ENCODE assay signal across 20 cellular contexts in the genomic region with DNA sequence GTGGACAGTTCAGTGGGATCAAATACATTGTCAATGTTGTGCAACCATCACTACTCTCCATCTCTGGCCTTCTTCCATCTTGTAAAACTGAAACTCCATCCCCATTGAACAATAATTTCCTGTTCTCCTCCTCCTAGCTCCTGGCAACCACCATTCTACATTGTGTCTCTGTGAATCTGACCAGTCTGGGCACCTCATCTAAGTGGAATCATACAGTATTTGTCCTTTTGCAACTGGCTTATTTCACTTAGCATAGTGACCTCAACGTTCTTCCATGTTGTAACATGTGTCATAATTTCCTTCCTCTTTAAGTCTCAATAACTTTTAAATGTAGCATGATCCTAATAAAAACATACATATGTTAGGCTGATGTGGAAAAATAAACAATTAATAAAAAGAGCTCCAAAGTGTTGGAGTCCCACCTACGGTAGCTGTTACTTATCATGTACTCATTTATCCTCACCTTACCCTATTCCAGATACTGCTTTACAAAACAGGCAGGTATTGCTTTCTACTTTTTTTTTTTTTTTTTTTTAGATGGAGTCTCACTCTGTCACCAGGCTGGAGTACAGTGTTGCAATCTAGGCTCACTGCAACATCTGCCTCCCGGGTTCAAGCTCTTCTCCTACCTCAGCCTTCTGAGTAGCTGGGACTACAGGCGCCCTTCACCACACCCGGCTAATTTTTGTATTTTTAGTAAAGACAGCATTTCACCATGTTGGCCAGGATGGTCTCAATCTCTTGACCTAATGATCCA.
A peak's percentile ranks its signal among the peaks of the same experiment; 100 is the strongest.
DNase-seq lines count a peak whose midpoint lies in the region; ATAC-seq, FAIRE-seq and TF ChIP-seq lines count a peak whose summit lies in the region.
"Had no signal": no experiment of that assay in that cellular context is flagged by ENCODE, and none has a peak within 500 bp of the region (broad histone marks: within the 10 kb centered on the region; RNA-seq: fewer than 3 reads in every experiment).

No MANE protein-coding gene starts in this region.

- H3K9ac ChIP-seq in GM23248 = no peak overlapping the region
- no peak overlapping the region for H3K9ac ChIP-seq in mesendoderm (ENCODE audit: low read length)

- no peak overlapping the region for H2BK5ac ChIP-seq in mesendoderm (ENCODE audit: low read length)

- H3K4me3 ChIP-seq in GM23248 (no peak overlapping the region), NB4 (ENCODE audit: low read depth, low read length) (peak overlapping the region; percentile 29), choroid plexus epithelial cell (ENCODE audit: low read depth, low read length) (no peak overlapping the region), mesendoderm (ENCODE audit: low read length) (no peak overlapping the region)
- no peak overlapping the region for H3K4me3 ChIP-seq in CD8-positive, alpha-beta T cell (ENCODE audit: low read depth, low read length)
- H3K4me3 ChIP-seq: ovary, Peyer's patch had no signal

- whole genome bisulfite sequencing in GM23248 (ENCODE audit: low coverage in 1 of 2, low lambda C conversion rate in 2 of 2, missing lambda C conversion rate in 2 of 2), 2 experiments = 93 to 95% methylated on average over 4 to 5 of the region's 5 CpGs
- WGBS in mesendoderm (ENCODE audit: extremely low coverage, insufficient coverage, low lambda C conversion rate) = no CpG with 5 or more reads among the region's 5 CpGs

- H3K9me3 ChIP-seq in GM23248 (ENCODE audit: low read depth) = no peaks in the 10 kb centered on the region
- no peaks in the 10 kb centered on the region for H3K9me3 ChIP-seq in CD8-positive, alpha-beta T cell (ENCODE audit: low read length)
- H3K9me3 ChIP-seq: ovary, Peyer's patch had no signal

- no peak overlapping the region for H2AK5ac ChIP-seq in mesendoderm (ENCODE audit: low read length)

- H3K79me1 ChIP-seq in mesendoderm (ENCODE audit: low read length) = no peaks in the 10 kb centered on the region

- no peak overlapping the region for H3K4me3 Mint-ChIP-seq in CD8-positive, alpha-beta T cell
- H3K4me3 Mint-ChIP-seq: activated naive CD8-positive, alpha-beta T cell; H9; T-helper 17 cell had no signal

- no peak overlapping the region for H3K23ac ChIP-seq in mesendoderm (ENCODE audit: low read length)

- H3K56ac ChIP-seq in mesendoderm (ENCODE audit: low read length) = no peak overlapping the region

- H3K4me1 Mint-ChIP-seq in CD8-positive, alpha-beta T cell (ENCODE audit: low read depth) = no peaks in the 10 kb centered on the region
- H3K4me1 Mint-ChIP-seq: H9, T-helper 17 cell had no signal

- H3F3A ChIP-seq in GM23248 (ENCODE audit: insufficient read depth) = no peaks in the 10 kb centered on the region

- H2AFZ ChIP-seq in GM23248 = no peak overlapping the region

- H3K9me2 ChIP-seq in GM23248 (ENCODE audit: insufficient read depth) = no peaks in the 10 kb centered on the region

- H3K27me3 ChIP-seq in GM23248 (replicated peaks; ENCODE audit: insufficient read depth) = no peaks in the 10 kb centered on the region
- H3K27me3 ChIP-seq in mesendoderm (ENCODE audit: insufficient read depth, low read length, poor library complexity) = no peaks in the 10 kb centered on the region
- no peaks in the 10 kb centered on the region for H3K27me3 ChIP-seq in CD8-positive, alpha-beta T cell (ENCODE audit: insufficient read depth, low read length)
- H3K27me3 ChIP-seq: brain microvascular endothelial cell, ovary, Peyer's patch had no signal

- no peak overlapping the region for H3K27ac Mint-ChIP-seq in CD8-positive, alpha-beta T cell
- H3K27ac Mint-ChIP-seq: activated naive CD8-positive, alpha-beta T cell; H9; T-helper 17 cell had no signal

- no peaks in the 10 kb centered on the region for H3K27me3 Mint-ChIP-seq in CD8-positive, alpha-beta T cell (ENCODE audit: low read depth)
- H3K27me3 Mint-ChIP-seq: activated naive CD8-positive, alpha-beta T cell; T-helper 17 cell had no signal

- peak overlapping the region; percentile 5 for H4K8ac ChIP-seq in mesendoderm (ENCODE audit: low read depth, low read length)

- no peaks in the 10 kb centered on the region for H3K36me3 Mint-ChIP-seq in CD8-positive, alpha-beta T cell

- no peak overlapping the region for H3K27ac ChIP-seq in GM23248
- H3K27ac ChIP-seq in mesendoderm (ENCODE audit: low read depth, low read length) = no peak overlapping the region
- H3K27ac ChIP-seq in CD8-positive, alpha-beta T cell (ENCODE audit: low read depth, low read length) = no peak overlapping the region
- H3K27ac ChIP-seq: brain microvascular endothelial cell, ovary, Peyer's patch had no signal

- POLR2A ChIA-PET in CD8-positive, alpha-beta T cell (lab: Charles Lee) = interaction anchor here (0.7 to 0.9 kb wide), 2 partner anchors 48 to 181 kb away, joined by 3 read pairs; no protein-coding TSS in a partner anchor

- DNase-seq in GM23248 (peak; percentile 33), NB4 (ENCODE audit: low read depth) (peak; percentile 97), choroid plexus epithelial cell (ENCODE audit: low read depth) (peak; percentile 21), mesendoderm (no peak), NCI-H187 (lab: John Stamatoyannopoulos, UW) (no peak), H54 (ENCODE audit: insufficient read length, low spot score) (no peak), AG08395 (ENCODE audit: low spot score) (no peak)
- no peak for DNase-seq in CD8-positive, alpha-beta T cell
- DNase-seq: activated CD4-positive, alpha-beta T cell treated with anti-CD3 and anti-CD28 coated beads for 4 hours; brain microvascular endothelial cell; C1 segment of cervical spinal cord; DMS79; effector CD8-positive, alpha-beta T cell; H9; NCI-H1436; NCI-H510A treated with DMSO at 0.1 percent for 48 hours; ovary; Peyer's patch; T-helper 17 cell had no signal

- peaks cover 7% of the 10 kb centered on the region; the same call in 1 of the 2 replicates for H3K4me1 ChIP-seq in GM23248 (ENCODE audit: insufficient read depth)
- no peaks in the 10 kb centered on the region for H3K4me1 ChIP-seq in mesendoderm (ENCODE audit: control insufficient read depth, low read depth, low read length)
- no peaks in the 10 kb centered on the region for H3K4me1 ChIP-seq in CD8-positive, alpha-beta T cell (ENCODE audit: insufficient read depth, low read length)
- H3K4me1 ChIP-seq: Peyer's patch had no signal

- FAIRE-seq in H54 (lab: Jason Lieb, UNC) = no peak

- in situ Hi-C loops in GM23248 (cut with MboI) = no loop called here

- CTCF ChIA-PET in CD8-positive, alpha-beta T cell (lab: Charles Lee) = interaction anchor here (1.0 to 2.5 kb wide), 6 partner anchors 8 to 17 kb away, joined by 3 to 9 read pairs (median 4); no protein-coding TSS in a partner anchor

- intact Hi-C loops in CD8-positive, alpha-beta T cell (cut with DNase I, micrococcal nuclease) = no loop called here

- no peak overlapping the region for H2BK15ac ChIP-seq in mesendoderm (replicated peaks; ENCODE audit: low read depth)

- H3K9me3 Mint-ChIP-seq in CD8-positive, alpha-beta T cell = no peaks in the 10 kb centered on the region

- no peak for TF ChIP-seq POLR2A in NB4 (IDR thresholded peaks at IDR 0.05; ENCODE audit: extremely low read depth, insufficient read length)
- TF ChIP-seq POLR2A in H54 (IDR thresholded peaks at IDR 0.05; ENCODE audit: low read depth, low read length) = no peak

- H3K79me2 ChIP-seq in GM23248 (ENCODE audit: insufficient read depth) (no peaks in the 10 kb centered on the region), mesendoderm (ENCODE audit: control insufficient read depth, insufficient read depth, low read length) (no peaks in the 10 kb centered on the region)

- TF ChIP-seq CTCF in NB4 (IDR thresholded peaks at IDR 0.05; ENCODE audit: low read depth, low read length) (no peak), choroid plexus epithelial cell (conservative IDR thresholded peaks at IDR 0.05; ENCODE audit: low read depth, low read length) (no peak)
- TF ChIP-seq CTCF in CD8-positive, alpha-beta T cell (IDR thresholded peaks at IDR 0.05) = no peak

- no peak overlapping the region for H3K4ac ChIP-seq in mesendoderm (ENCODE audit: low read depth, low read length)

- no peaks in the 10 kb centered on the region for H4K20me1 ChIP-seq in GM23248 (ENCODE audit: insufficient read depth)

- H2BK120ac ChIP-seq in mesendoderm (ENCODE audit: low read depth, low read length) = no peak overlapping the region

- H3K36me3 ChIP-seq in GM23248 (ENCODE audit: low read depth) = no peaks in the 10 kb centered on the region
- H3K36me3 ChIP-seq in mesendoderm (ENCODE audit: control insufficient read depth, insufficient read depth, low read length) = no peaks in the 10 kb centered on the region
- no peaks in the 10 kb centered on the region for H3K36me3 ChIP-seq in CD8-positive, alpha-beta T cell (ENCODE audit: insufficient read depth, low read length)
- H3K36me3 ChIP-seq: brain microvascular endothelial cell, ovary, Peyer's patch had no signal

- no peak overlapping the region for H4K5ac ChIP-seq in mesendoderm (ENCODE audit: low read length)

- no peak for ATAC-seq in CD8-positive, alpha-beta T cell
- ATAC-seq: T-helper 17 cell had no signal

- H3K4me2 ChIP-seq in GM23248 (ENCODE audit: unreplicated experiment) (no peak overlapping the region), mesendoderm (ENCODE audit: low read length) (no peak overlapping the region)

- H3K18ac ChIP-seq in mesendoderm (ENCODE audit: low read length) = no peak overlapping the region

Comparison
In these comparisons a context has a peak if more than half of its experiments do, and no peak if none do; other contexts are left out.
1. DNase-seq: peak in GM23248 (single experiment), NB4 (single experiment) and choroid plexus epithelial cell (single experiment); none in mesendoderm (single experiment), NCI-H187 (0 of 2), H54 (single experiment), CD8-positive, alpha-beta T cell (0 of 7) and AG08395 (single experiment).